Comparison of ENCODE assay signal across 26 cellular contexts in the genomic region with DNA sequence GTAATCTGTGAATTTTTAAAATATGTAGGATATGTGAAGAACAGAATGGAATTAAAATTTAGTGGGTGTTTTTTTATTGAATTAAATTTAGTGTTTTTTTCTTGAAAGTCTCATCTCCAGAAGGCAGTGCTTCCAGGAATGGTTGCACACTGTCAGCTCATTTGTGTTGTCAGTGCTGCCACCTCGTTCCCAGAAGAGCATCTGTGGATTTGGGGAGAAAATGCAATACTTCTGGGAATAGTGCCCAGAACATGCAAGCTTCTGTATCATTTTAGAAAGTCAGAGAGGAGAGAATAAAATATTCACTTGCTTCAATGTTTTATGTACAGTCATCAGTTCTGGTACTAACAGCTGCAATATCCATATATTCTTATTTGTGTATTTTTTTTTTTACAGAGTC.
DNase-seq lines count a peak whose midpoint lies in the region; ATAC-seq and TF ChIP-seq lines count a peak whose summit lies in the region.
"Had no signal": no experiment of that assay in that cellular context is flagged by ENCODE, and none has a peak within 500 bp of the region (broad histone marks: within the 10 kb centered on the region; RNA-seq: fewer than 3 reads in every experiment).

No MANE protein-coding gene starts in this region.

- no peak overlapping the region for H3K27ac ChIP-seq in psoas muscle
- H3K27ac ChIP-seq: A549, C4-2B, KMS-11, PC-9, SJSA1 had no signal

- H3K4me1 ChIP-seq in adipocyte (ENCODE audit: control insufficient read depth, insufficient read depth, low read length): peaks cover 12% of the 10 kb centered on the region
- H3K4me1 ChIP-seq in psoas muscle: no peaks in the 10 kb centered on the region
- H3K4me1 ChIP-seq: A549, Caco-2, SJSA1 had no signal

- no peak for TF ChIP-seq CTCF in fibroblast of the aortic adventitia (IDR thresholded peaks at IDR 0.05; ENCODE audit: insufficient read depth, low read length)
- TF ChIP-seq CTCF in psoas muscle (IDR thresholded peaks at IDR 0.05): no peak
- TF ChIP-seq CTCF in GM10266 (IDR thresholded peaks at IDR 0.05; ENCODE audit: control insufficient read depth, insufficient read depth, low read depth, missing control alignments): no peak
- TF ChIP-seq CTCF in foreskin fibroblast (IDR thresholded peaks at IDR 0.05; ENCODE audit: low read depth, low read length): no peak

- intact Hi-C loops in psoas muscle (cut with DNase I): no loop called here

- DNase-seq in GM04504 (ENCODE audit: low read depth): peak; percentile 24
- DNase-seq in adipocyte (ENCODE audit: low read depth): peak; percentile 48
- DNase-seq in fibroblast of the aortic adventitia (ENCODE audit: low read depth): peak; percentile 40
- DNase-seq in pons (ENCODE audit: low spot score): peak; percentile 15
- DNase-seq in psoas muscle: no peak
- no peak for DNase-seq in GM10266 (ENCODE audit: extremely low spot score)
- DNase-seq in foreskin fibroblast: no peak
- DNase-seq: Caco-2; CD8-positive, alpha-beta T cell; EL; GF-D8; NCI-H1092 treated with DMSO at 0.1 percent for 48 hours; NCI-H1436; NCI-H1930; NCI-H2107; NCI-H526; NCI-H82; NK-92 treated with Interleukin-12 subunit alpha and Interleukin-12 subunit beta, amount 100 ng/mL, for 24 hours; PC-9; Right ventricle myocardium superior; RPMI8226; T-cell had no signal

- H3K9ac ChIP-seq in adipocyte (ENCODE audit: low read length): no peak overlapping the region
- H3K9ac ChIP-seq: KMS-11 had no signal

- WGBS in psoas muscle, 3 donors: 17 to 32% (median 19%) methylated on average over 1 of the region's 1 CpG

- H3K27me3 ChIP-seq in adipocyte (replicated peaks; ENCODE audit: control insufficient read depth, insufficient read depth, low read length) (no peaks in the 10 kb centered on the region), psoas muscle (ENCODE audit: insufficient read depth in 3 of 3, low read length in 2 of 3) (no peaks in the 10 kb centered on the region)
- H3K27me3 ChIP-seq: SJSA1 had no signal

- H3K9me3 ChIP-seq in adipocyte (ENCODE audit: control insufficient read depth, low read length): no peaks in the 10 kb centered on the region
- H3K9me3 ChIP-seq in psoas muscle: no peaks in the 10 kb centered on the region
- H3K9me3 ChIP-seq: A549, Caco-2, SJSA1 had no signal

- no peak for ATAC-seq in psoas muscle
- ATAC-seq: A549; CD8-positive, alpha-beta T cell; T-cell had no signal

- no peaks in the 10 kb centered on the region for H3K36me3 ChIP-seq in adipocyte (ENCODE audit: control insufficient read depth, insufficient read depth, low read length, severe bottlenecking)
- no peaks in the 10 kb centered on the region for H3K36me3 ChIP-seq in psoas muscle (ENCODE audit: insufficient read depth in 1 of 2, low read depth in 1 of 2)
- H3K36me3 ChIP-seq: SJSA1 had no signal

- H3K4me3 ChIP-seq in adipocyte (ENCODE audit: low read length) (no peak overlapping the region), fibroblast of the aortic adventitia (ENCODE audit: low read depth, low read length) (no peak overlapping the region), psoas muscle (no peak overlapping the region), foreskin fibroblast (ENCODE audit: low read depth in 1 of 2, low read length in 2 of 2) (no peak overlapping the region)
- H3K4me3 ChIP-seq: A549, PC-9, SJSA1 had no signal

Comparison
In these comparisons a context has a peak if more than half of its experiments do, and no peak if none do; other contexts are left out.
1. DNase-seq: peak in GM04504 (single experiment), adipocyte (single experiment), fibroblast of the aortic adventitia (single experiment) and pons (single experiment); none in psoas muscle (0 of 2), GM10266 (single experiment) and foreskin fibroblast (0 of 2).